ENCODE assay signal across 7 cellular contexts in genomic region chr14:73462078-73462715, GRCh38. TPM values are rescaled to one million over a fixed set of nuclear protein-coding genes. Genes with fewer than 3 reads are reported as not detected.
DNase-seq lines count a peak whose midpoint lies in the region; ATAC-seq and TF ChIP-seq lines count a peak whose summit lies in the region.

No MANE protein-coding gene starts in this region.

- H3K4me3 ChIP-seq in Loucy (ENCODE audit: low read length, poor library complexity, severe bottlenecking) (no peak overlapping the region), OCI-LY7 (ENCODE audit: low read depth, low read length, poor library complexity, severe bottlenecking) (no peak overlapping the region), esophagus (ENCODE audit: low read depth in 1 of 2, low read length in 2 of 2) (peak overlapping the region in 1 of 2 donors; percentile 2), neutrophil (ENCODE audit: low read depth in 1 of 2, low read length in 1 of 2) (peak overlapping the region; percentile 85 to 88), vagina (no peak overlapping the region)

- H3K79me2 ChIP-seq in Loucy (ENCODE audit: insufficient read depth, low read length) = peaks cover 11% of the 10 kb centered on the region
- H3K79me2 ChIP-seq in OCI-LY7 (ENCODE audit: insufficient read depth, low read depth, low read length) = peaks cover 8% of the 10 kb centered on the region; the same call in 1 of the 2 replicates

- H3K9me2 ChIP-seq in Loucy (replicated peaks; ENCODE audit: low read depth, low read length) (no peaks in the 10 kb centered on the region), OCI-LY7 (ENCODE audit: insufficient read depth, low read length) (no peaks in the 10 kb centered on the region)

- ATAC-seq in GM19452 (IDR thresholded peaks at IDR 0.05; ENCODE audit: unreplicated experiment) = no peak

- H3K36me3 ChIP-seq in Loucy (ENCODE audit: insufficient read depth, low read length) (no peaks in the 10 kb centered on the region), OCI-LY7 (ENCODE audit: insufficient read depth, low read length) (no peaks in the 10 kb centered on the region), esophagus (ENCODE audit: control insufficient read depth in 2 of 2, insufficient read depth in 2 of 2, low read length in 1 of 2) (no peaks in the 10 kb centered on the region), neutrophil (peaks cover 36% of the 10 kb centered on the region), vagina (no peaks in the 10 kb centered on the region)

- no peaks in the 10 kb centered on the region for H3K9me3 ChIP-seq in Loucy (ENCODE audit: insufficient read depth, low read depth, low read length)
- H3K9me3 ChIP-seq in OCI-LY7 (ENCODE audit: low read length) = no peaks in the 10 kb centered on the region
- H3K9me3 ChIP-seq in esophagus (ENCODE audit: control insufficient read depth in 2 of 2, insufficient read depth in 1 of 2, low read depth in 1 of 2, low read length in 1 of 2) = no peaks in the 10 kb centered on the region
- no peaks in the 10 kb centered on the region for H3K9me3 ChIP-seq in neutrophil
- no peaks in the 10 kb centered on the region for H3K9me3 ChIP-seq in vagina

- POLR2A ChIA-PET in OCI-LY7 (lab: Charles Lee) = interaction anchor here (0.9 to 1.9 kb wide), 5 partner anchors 7 to 40 kb away, joined by 3 to 8 read pairs (median 3); no protein-coding TSS in a partner anchor

- H3K4me2 ChIP-seq in Loucy (ENCODE audit: low read depth, low read length, poor library complexity, severe bottlenecking) (no peak overlapping the region), OCI-LY7 (ENCODE audit: low read length) (no peak overlapping the region; the same call in 1 of the 2 replicates)

- H4K20me1 ChIP-seq in Loucy (ENCODE audit: insufficient read depth, low read length, poor library complexity, severe bottlenecking) = peaks cover 9% of the 10 kb centered on the region
- H4K20me1 ChIP-seq in OCI-LY7 (ENCODE audit: insufficient read depth, low read length) = no peaks in the 10 kb centered on the region

- H3K27ac ChIP-seq in OCI-LY7 (ENCODE audit: low read depth, low read length, poor library complexity, severe bottlenecking) = no peak overlapping the region
- H3K27ac ChIP-seq in esophagus (ENCODE audit: low read depth in 2 of 2, low read length in 1 of 2) = peak overlapping the region; percentile 11 to 54
- H3K27ac ChIP-seq in neutrophil = peak overlapping the region; percentile 99
- H3K27ac ChIP-seq in vagina = no peak overlapping the region

- H3K27me3 ChIP-seq in Loucy (ENCODE audit: insufficient read depth, low read length, poor library complexity, severe bottlenecking) (no peaks in the 10 kb centered on the region), esophagus (ENCODE audit: control insufficient read depth in 1 of 2, insufficient read depth in 2 of 2, low read length in 2 of 2) (no peaks in the 10 kb centered on the region), neutrophil (no peaks in the 10 kb centered on the region), vagina (no peaks in the 10 kb centered on the region)

- H2AFZ ChIP-seq in Loucy (ENCODE audit: low read length) = peak overlapping the region; percentile 77
- peak overlapping the region; percentile 81; the same call in 1 of the 2 replicates for H2AFZ ChIP-seq in OCI-LY7 (ENCODE audit: low read length)

- BruUV-seq in OCI-LY7 (replicated peaks; lab: Mats Ljungman, UMichigan) = no TSS peak

- no peak for TF ChIP-seq POLR2A in vagina (IDR thresholded peaks at IDR 0.05)

- DNase-seq in OCI-LY7 (ENCODE audit: low spot score) (no peak), vagina (ENCODE audit: extremely low spot score in 2 of 2) (no peak)
- DNase-seq in central memory CD4-positive, alpha-beta T cell = no peak

- no peak overlapping the region for H3K9ac ChIP-seq in Loucy (ENCODE audit: low read depth, low read length, poor library complexity, severe bottlenecking)

- H3F3A ChIP-seq in Loucy (ENCODE audit: low read depth) = no peaks in the 10 kb centered on the region

- 27 to 41% methylated on average over 5 of the region's 5 CpGs for WGBS in esophagus, 2 donors

- CTCF ChIA-PET in OCI-LY7 (lab: Charles Lee; ENCODE audit: unreplicated experiment) = no interaction called here

- H3K4me1 ChIP-seq in Loucy (ENCODE audit: insufficient read depth, low read length, poor library complexity, severe bottlenecking) (peaks cover 18% of the 10 kb centered on the region), OCI-LY7 (ENCODE audit: insufficient read depth, low read length, poor library complexity, severe bottlenecking) (peaks cover 67% of the 10 kb centered on the region), esophagus (ENCODE audit: control insufficient read depth in 2 of 2, insufficient read depth in 2 of 2, low read length in 1 of 2) (no peaks in the 10 kb centered on the region), neutrophil (ENCODE audit: control insufficient read depth in 1 of 2, insufficient read depth in 1 of 2, low read depth in 1 of 2, low read length in 1 of 2) (peaks cover 75 to 88% of the 10 kb centered on the region in 2 experiments), vagina (peaks cover 21% of the 10 kb centered on the region)

- TF ChIP-seq CTCF in Loucy (conservative IDR thresholded peaks at IDR 0.05; ENCODE audit: low read length) (no peak), OCI-LY7 (conservative IDR thresholded peaks at IDR 0.05; ENCODE audit: low read length) (no peak), neutrophil (IDR thresholded peaks at IDR 0.05) (no peak), vagina (IDR thresholded peaks at IDR 0.05) (no peak)

- intact Hi-C loops in OCI-LY7 (cut with micrococcal nuclease; ENCODE audit: unreplicated experiment) (no loop called here), vagina (cut with DNase I) (no loop called here)

RNA-seq across cellular contexts. Expression of gene NUMB, which starts 3.9 kb away (rescaled TPM):
- total RNA-seq in OCI-LY7 (2014; rRNA removed; shearing (Covaris generic)) = 17.1 and 18.6 TPM in 2 replicates
- total RNA-seq in OCI-LY7 (2022) (81.1 and 87.8 TPM in 2 replicates), vagina (48.1 TPM)
- polyA plus RNA-seq in esophagus = 10 to 100 TPM; 26.9 to 34.8 TPM

RNA-seq across cellular contexts. Expression of gene RIOX1, which starts 28.5 kb away (rescaled TPM):
- 33.5 and 36.4 TPM in 2 replicates for total RNA-seq in OCI-LY7 (2014; rRNA removed; shearing (Covaris generic))
- total RNA-seq in OCI-LY7 (2022) = 21.0 and 21.7 TPM in 2 replicates
- 1 to 10 TPM; 4.9 to 6.6 TPM for polyA plus RNA-seq in esophagus
- total RNA-seq in vagina = 16.7 TPM

Comparison
In these comparisons a context has a peak if more than half of its experiments do, and no peak if none do; other contexts are left out.
1. H3K4me3 ChIP-seq: peak in neutrophil (2 of 2); none in Loucy (single experiment), OCI-LY7 (single experiment) and vagina (0 of 2).
2. H3K27ac ChIP-seq: peak in esophagus (2 of 2) and neutrophil (single experiment); none in OCI-LY7 (single experiment) and vagina (single experiment).